1 cellular context compared by ENCODE assay signal in the genomic region with DNA sequence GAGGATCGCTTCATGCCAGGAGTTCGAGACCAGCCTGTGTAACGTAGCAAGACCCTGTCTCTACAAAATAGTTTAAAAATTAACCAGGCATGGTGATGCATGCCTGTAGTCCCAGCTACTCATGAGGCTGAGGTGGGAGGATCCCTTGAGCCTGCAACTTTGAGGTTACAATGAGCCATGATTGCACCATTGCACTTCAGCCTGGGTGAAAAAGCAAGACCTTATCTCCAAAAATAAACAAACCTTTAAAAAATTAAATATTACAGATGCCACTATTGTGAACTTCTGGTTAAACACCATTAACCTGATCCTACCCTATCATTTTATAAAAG.
TF ChIP-seq lines count a peak whose summit lies in the region.

No MANE protein-coding gene starts in this region.

TF ChIP-seq in liver, 16 proteins besides CTCF, POLR2A, EP300 and RAD21 (continued from another document):
- peak; percentile 64 for TF ChIP-seq FOXA2 (IDR thresholded peaks at IDR 0.05)
